Comparison of ENCODE assay signal across 14 cellular contexts in genomic region chr18:13294309-13294708, GRCh38.
DNase-seq lines count a peak whose midpoint lies in the region; ATAC-seq and TF ChIP-seq lines count a peak whose summit lies in the region.
"Had no signal": no experiment of that assay in that cellular context is flagged by ENCODE, and none has a peak within 500 bp of the region (broad histone marks: within the 10 kb centered on the region; RNA-seq: fewer than 3 reads in every experiment).

No MANE protein-coding gene starts in this region.

- CTCF ChIA-PET in activated CD8-positive, alpha-beta T cell treated with anti-CD3 and anti-CD28 coated beads for 36 hours (lab: Charles Lee) = interaction anchor here (0.9 to 1.7 kb wide), 2 partner anchors 10 to 78 kb away, joined by 3 to 5 read pairs; no protein-coding TSS in a partner anchor

- POLR2A ChIA-PET in activated CD8-positive, alpha-beta T cell treated with anti-CD3 and anti-CD28 coated beads for 36 hours (lab: Charles Lee) = interaction anchor here (0.7 kb wide), 1 partner anchor 12 kb away, joined by 3 read pairs; no protein-coding TSS in a partner anchor

- no peaks in the 10 kb centered on the region for H3K36me3 ChIP-seq in tibial nerve
- H3K36me3 ChIP-seq: HAP-1 had no signal

- H3K36me3 Mint-ChIP-seq in activated CD8-positive, alpha-beta T cell treated with anti-CD3 and anti-CD28 coated beads for 36 hours (ENCODE audit: low read depth) = peaks cover 2% of the 10 kb centered on the region
- H3K36me3 Mint-ChIP-seq: CD4-positive, alpha-beta memory T cell had no signal

- DNase-seq in stimulated activated naive CD8-positive, alpha-beta T cell treated with anti-CD3 and anti-CD28 coated beads, Interleukin-15, amount 100 ng/mL, for 72 hours = no peak
- DNase-seq in stimulated activated naive CD8-positive, alpha-beta T cell treated with anti-CD3 and anti-CD28 coated beads, Interleukin-15, Interleukin-2, amounts not matched to agents 100 U/mL and 50 U/mL, for 24 hours = no peak
- DNase-seq in activated CD8-positive, alpha-beta T cell treated with anti-CD3 and anti-CD28 coated beads for 36 hours = peak; percentile 29
- peak; percentile 49 for DNase-seq in posterior vena cava (ENCODE audit: low spot score)
- DNase-seq in DMS153 (lab: John Stamatoyannopoulos, UW) = no peak
- no peak for DNase-seq in nucleus accumbens (lab: John Stamatoyannopoulos, UW)
- DNase-seq in tibial nerve (ENCODE audit: low spot score in 2 of 2) = no peak
- DNase-seq: CD4-positive, alpha-beta memory T cell; COR-L47; DMS53; GF-D8 had no signal

- no peak for TF ChIP-seq CTCF in activated CD8-positive, alpha-beta T cell treated with anti-CD3 and anti-CD28 coated beads for 36 hours (IDR thresholded peaks at IDR 0.05)
- TF ChIP-seq CTCF in tibial nerve (IDR thresholded peaks at IDR 0.05) = no peak

- intact Hi-C loops in activated CD8-positive, alpha-beta T cell treated with anti-CD3 and anti-CD28 coated beads for 36 hours (cut with micrococcal nuclease) = no loop called here
- intact Hi-C loops in posterior vena cava (cut with DNase I) = no loop called here

- peaks cover 70% of the 10 kb centered on the region for H3K4me1 Mint-ChIP-seq in stimulated activated naive CD8-positive, alpha-beta T cell treated with anti-CD3 and anti-CD28 coated beads, Interleukin-15, amount 100 ng/mL, for 72 hours
- peaks cover 69% of the 10 kb centered on the region for H3K4me1 Mint-ChIP-seq in activated CD8-positive, alpha-beta T cell treated with anti-CD3 and anti-CD28 coated beads for 36 hours (ENCODE audit: low read depth)
- H3K4me1 Mint-ChIP-seq: B cell had no signal

- peak overlapping the region; percentile 31 to 49 for H3K4me3 Mint-ChIP-seq in stimulated activated naive CD8-positive, alpha-beta T cell treated with anti-CD3 and anti-CD28 coated beads, Interleukin-15, amount 100 ng/mL, for 72 hours
- no peak overlapping the region for H3K4me3 Mint-ChIP-seq in activated CD8-positive, alpha-beta T cell treated with anti-CD3 and anti-CD28 coated beads for 36 hours
- H3K4me3 Mint-ChIP-seq: B cell; CD4-positive, alpha-beta memory T cell had no signal

- no peaks in the 10 kb centered on the region for H3K27me3 ChIP-seq in tibial nerve

- no peaks in the 10 kb centered on the region for H3K9me3 ChIP-seq in tibial nerve
- H3K9me3 ChIP-seq: HAP-1 had no signal

- H3K9me3 Mint-ChIP-seq in stimulated activated naive CD8-positive, alpha-beta T cell treated with anti-CD3 and anti-CD28 coated beads, Interleukin-15, amount 100 ng/mL, for 72 hours = no peaks in the 10 kb centered on the region
- no peaks in the 10 kb centered on the region for H3K9me3 Mint-ChIP-seq in activated CD8-positive, alpha-beta T cell treated with anti-CD3 and anti-CD28 coated beads for 36 hours
- H3K9me3 Mint-ChIP-seq: CD4-positive, alpha-beta memory T cell had no signal

- H3K27ac Mint-ChIP-seq in stimulated activated naive CD8-positive, alpha-beta T cell treated with anti-CD3 and anti-CD28 coated beads, Interleukin-15, amount 100 ng/mL, for 72 hours = no peak overlapping the region
- H3K27ac Mint-ChIP-seq in activated CD8-positive, alpha-beta T cell treated with anti-CD3 and anti-CD28 coated beads for 36 hours = peak overlapping the region; percentile 56
- H3K27ac Mint-ChIP-seq: B cell; CD4-positive, alpha-beta memory T cell had no signal

- peak; percentile 24 for ATAC-seq in stimulated activated naive CD8-positive, alpha-beta T cell treated with anti-CD3 and anti-CD28 coated beads, Interleukin-15, amount 100 ng/mL, for 72 hours
- ATAC-seq in stimulated activated naive CD8-positive, alpha-beta T cell treated with anti-CD3 and anti-CD28 coated beads, Interleukin-15, Interleukin-2, amounts not matched to agents 100 U/mL and 50 U/mL, for 24 hours = no peak
- ATAC-seq in activated CD8-positive, alpha-beta T cell treated with anti-CD3 and anti-CD28 coated beads for 36 hours = peak; percentile 7

- no peaks in the 10 kb centered on the region for H3K4me1 ChIP-seq in tibial nerve

- H3K27ac ChIP-seq in tibial nerve = no peak overlapping the region
- H3K27ac ChIP-seq: C4-2B had no signal

- no peak for TF ChIP-seq EP300 in tibial nerve (IDR thresholded peaks at IDR 0.05)

- 86 to 92% methylated on average over 14 of the region's 14 CpGs for WGBS in tibial nerve, 2 donors

- TF ChIP-seq POLR2A in tibial nerve (IDR thresholded peaks at IDR 0.05) = no peak

- H3K4me3 ChIP-seq in tibial nerve = no peak overlapping the region
- H3K4me3 ChIP-seq: HAP-1 had no signal

- no peaks in the 10 kb centered on the region for H3K27me3 Mint-ChIP-seq in stimulated activated naive CD8-positive, alpha-beta T cell treated with anti-CD3 and anti-CD28 coated beads, Interleukin-15, amount 100 ng/mL, for 72 hours
- H3K27me3 Mint-ChIP-seq in activated CD8-positive, alpha-beta T cell treated with anti-CD3 and anti-CD28 coated beads for 36 hours = no peaks in the 10 kb centered on the region

Comparison
In these comparisons a context has a peak if more than half of its experiments do, and no peak if none do; other contexts are left out.
1. DNase-seq: peak in activated CD8-positive, alpha-beta T cell treated with anti-CD3 and anti-CD28 coated beads for 36 hours (single experiment) and posterior vena cava (single experiment); none in stimulated activated naive CD8-positive, alpha-beta T cell treated with anti-CD3 and anti-CD28 coated beads, Interleukin-15, amount 100 ng/mL, for 72 hours (0 of 2), stimulated activated naive CD8-positive, alpha-beta T cell treated with anti-CD3 and anti-CD28 coated beads, Interleukin-15, Interleukin-2, amounts not matched to agents 100 U/mL and 50 U/mL, for 24 hours (single experiment), DMS153 (single experiment), nucleus accumbens (0 of 56) and tibial nerve (0 of 2).